ENCODE assay signal across 15 cellular contexts in genomic region chr2:177474301-177474700, GRCh38.
"Had no signal": no experiment of that assay in that cellular context is flagged by ENCODE, and none has a peak within 500 bp of the region (broad histone marks: within the 10 kb centered on the region; RNA-seq: fewer than 3 reads in every experiment).

No MANE protein-coding gene starts in this region.

- H3K4me1 ChIP-seq: gastroesophageal sphincter, psoas muscle, spleen, suprapubic skin had no signal

- H3K27me3 ChIP-seq: gastroesophageal sphincter, spleen, suprapubic skin had no signal

- DNase-seq: activated CD4-positive, CD25-positive, alpha-beta regulatory T cell treated with anti-CD3 and anti-CD28 coated beads, Interleukin-2, amount 50 U/mL, for 72 hours; activated CD8-positive, alpha-beta memory T cell treated with anti-CD3 and anti-CD28 coated beads, Interleukin-2, amount 10 ng/mL, durations not matched to agents 7 days and 5 days; activated T-cell treated with anti-CD3 and anti-CD28 coated beads, Interleukin-2, amount 50 U/mL, for 1 hour; anterior cingulate cortex; effector memory CD8-positive, alpha-beta T cell; erythroblast; islet precursor cell; left ventricle myocardium inferior; psoas muscle; spleen; T-cell; T-helper 9 cell had no signal

- H3K4me3 ChIP-seq: gastroesophageal sphincter, left ventricle myocardium inferior, psoas muscle, spleen, suprapubic skin had no signal

- H3K27ac ChIP-seq: gastroesophageal sphincter, left ventricle myocardium inferior, psoas muscle, spleen, suprapubic skin had no signal

- ATAC-seq: activated CD8-positive, alpha-beta memory T cell treated with anti-CD3 and anti-CD28 coated beads, Interleukin-2, amount 10 ng/mL, durations not matched to agents 7 days and 5 days; effector memory CD8-positive, alpha-beta T cell; gastroesophageal sphincter; psoas muscle; sciatic nerve; T-cell had no signal
